Comparison of ENCODE assay signal across 1 cellular context in genomic region chr1:1782399-1783221, GRCh38.
A peak's percentile ranks its signal among the peaks of the same experiment; 100 is the strongest.
TF ChIP-seq lines count a peak whose summit lies in the region.

No MANE protein-coding gene starts in this region.

TF ChIP-seq in HepG2, 621 proteins besides CTCF, POLR2A, EP300 and RAD21 (continued from another document and continues in another):
- TF ChIP-seq ZNF281 (CRISPR knock-in tag; IDR thresholded peaks at IDR 0.05; ENCODE audit: borderline replicate concordance) (no peak), JUNB (CRISPR knock-in tag; IDR thresholded peaks at IDR 0.05; ENCODE audit: borderline replicate concordance) (no peak), PHF20 (CRISPR knock-in tag; IDR thresholded peaks at IDR 0.05) (peak; percentile 30; the same call in 1 of the 2 replicates), ARNT2 (CRISPR knock-in tag; IDR thresholded peaks at IDR 0.05; ENCODE audit: low read depth) (no peak), SMYD3 (CRISPR knock-in tag; IDR thresholded peaks at IDR 0.05) (0 out of 2 replicates have a peak, but pooled peaks have one; percentile 62), HNRNPLL (IDR thresholded peaks at IDR 0.05; ENCODE audit: low read depth, low read length, poor library complexity, severe bottlenecking) (peak; percentile 74), NR3C1 (CRISPR knock-in tag; IDR thresholded peaks at IDR 0.05) (no peak), ZNF878 (CRISPR knock-in tag; IDR thresholded peaks at IDR 0.05) (no peak), ZNF788 (CRISPR knock-in tag; IDR thresholded peaks at IDR 0.05; ENCODE audit: borderline replicate concordance) (peak; percentile 42; the same call in 1 of the 2 replicates), ZXDC (CRISPR knock-in tag; IDR thresholded peaks at IDR 0.05) (peak; percentile 78; the same call in 1 of the 2 replicates), ZSCAN31 (CRISPR knock-in tag; IDR thresholded peaks at IDR 0.05; ENCODE audit: low read depth) (peak; percentile 34; the same call in 1 of the 2 replicates), E2F1 (CRISPR knock-in tag; IDR thresholded peaks at IDR 0.05) (0 out of 2 replicates have a peak, but pooled peaks have one; percentile 54), ZSCAN9 (CRISPR knock-in tag; IDR thresholded peaks at IDR 0.05; ENCODE audit: borderline replicate concordance) (0 out of 2 replicates have a peak, but pooled peaks have one; percentile 13), GLI4 (CRISPR knock-in tag; IDR thresholded peaks at IDR 0.05; ENCODE audit: borderline replicate concordance) (peak; percentile 69; the same call in 1 of the 2 replicates), MEIS1 (CRISPR knock-in tag; IDR thresholded peaks at IDR 0.05; ENCODE audit: borderline replicate concordance) (peak; percentile 26; the same call in 1 of the 2 replicates), SIN3B (IDR thresholded peaks at IDR 0.05; ENCODE audit: low read length) (no peak), JUND (CRISPR knock-in tag; IDR thresholded peaks at IDR 0.05) (no peak), KLF11 (CRISPR knock-in tag; IDR thresholded peaks at IDR 0.05) (no peak), HMG20A (CRISPR knock-in tag; IDR thresholded peaks at IDR 0.05; ENCODE audit: borderline replicate concordance) (no peak), RFX1 (IDR thresholded peaks at IDR 0.05) (no peak), ZMAT3 (CRISPR knock-in tag; conservative IDR thresholded peaks at IDR 0.05) (no peak), ZNF430 (CRISPR knock-in tag; IDR thresholded peaks at IDR 0.05) (peak; percentile 42; the same call in 1 of the 2 replicates), GABPA (IDR thresholded peaks at IDR 0.05; ENCODE audit: low read depth, low read length) (no peak), GABPA (CRISPR knock-in tag; IDR thresholded peaks at IDR 0.05; ENCODE audit: low read depth) (peak; percentile 50; the same call in 1 of the 2 replicates), HNF1B (CRISPR knock-in tag; IDR thresholded peaks at IDR 0.05) (peak; percentile 27), ZNF598 (CRISPR knock-in tag; IDR thresholded peaks at IDR 0.05; ENCODE audit: borderline replicate concordance) (0 out of 2 replicates have a peak, but pooled peaks have one; percentile 27), GABPB1 (CRISPR knock-in tag; IDR thresholded peaks at IDR 0.05) (peak; percentile 83), CREM (IDR thresholded peaks at IDR 0.05) (no peak), CREM (CRISPR knock-in tag; IDR thresholded peaks at IDR 0.05) (no peak), MED1 (CRISPR knock-in tag; IDR thresholded peaks at IDR 0.05) (peak; percentile 33), FOXA1 (IDR thresholded peaks at IDR 0.05) (no peak), FOXA1 (CRISPR knock-in tag; IDR thresholded peaks at IDR 0.05) (peak; percentile 93)
- TF ChIP-seq, protein P1, sequence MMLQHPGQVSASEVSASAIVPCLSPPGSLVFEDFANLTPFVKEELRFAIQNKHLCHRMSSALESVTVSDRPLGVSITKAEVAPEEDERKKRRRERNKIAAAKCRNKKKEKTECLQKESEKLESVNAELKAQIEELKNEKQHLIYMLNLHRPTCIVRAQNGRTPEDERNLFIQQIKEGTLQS (CRISPR knock-in tag; IDR thresholded peaks at IDR 0.05): no peak
- TF ChIP-seq, protein P2, sequence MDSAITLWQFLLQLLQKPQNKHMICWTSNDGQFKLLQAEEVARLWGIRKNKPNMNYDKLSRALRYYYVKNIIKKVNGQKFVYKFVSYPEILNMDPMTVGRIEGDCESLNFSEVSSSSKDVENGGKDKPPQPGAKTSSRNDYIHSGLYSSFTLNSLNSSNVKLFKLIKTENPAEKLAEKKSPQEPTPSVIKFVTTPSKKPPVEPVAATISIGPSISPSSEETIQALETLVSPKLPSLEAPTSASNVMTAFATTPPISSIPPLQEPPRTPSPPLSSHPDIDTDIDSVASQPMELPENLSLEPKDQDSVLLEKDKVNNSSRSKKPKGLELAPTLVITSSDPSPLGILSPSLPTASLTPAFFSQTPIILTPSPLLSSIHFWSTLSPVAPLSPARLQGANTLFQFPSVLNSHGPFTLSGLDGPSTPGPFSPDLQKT (CRISPR knock-in tag; IDR thresholded peaks at IDR 0.05; ENCODE audit: borderline replicate concordance): no peak
- TF ChIP-seq, protein P3, sequence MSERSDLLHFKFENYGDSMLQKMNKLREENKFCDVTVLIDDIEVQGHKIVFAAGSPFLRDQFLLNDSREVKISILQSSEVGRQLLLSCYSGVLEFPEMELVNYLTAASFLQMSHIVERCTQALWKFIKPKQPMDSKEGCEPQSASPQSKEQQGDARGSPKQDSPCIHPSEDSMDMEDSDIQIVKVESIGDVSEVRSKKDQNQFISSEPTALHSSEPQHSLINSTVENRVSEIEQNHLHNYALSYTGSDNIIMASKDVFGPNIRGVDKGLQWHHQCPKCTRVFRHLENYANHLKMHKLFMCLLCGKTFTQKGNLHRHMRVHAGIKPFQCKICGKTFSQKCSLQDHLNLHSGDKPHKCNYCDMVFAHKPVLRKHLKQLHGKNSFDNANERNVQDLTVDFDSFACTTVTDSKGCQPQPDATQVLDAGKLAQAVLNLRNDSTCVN (CRISPR knock-in tag; IDR thresholded peaks at IDR 0.05; ENCODE audit: borderline replicate concordance): no peak
- TF ChIP-seq, protein P4, sequence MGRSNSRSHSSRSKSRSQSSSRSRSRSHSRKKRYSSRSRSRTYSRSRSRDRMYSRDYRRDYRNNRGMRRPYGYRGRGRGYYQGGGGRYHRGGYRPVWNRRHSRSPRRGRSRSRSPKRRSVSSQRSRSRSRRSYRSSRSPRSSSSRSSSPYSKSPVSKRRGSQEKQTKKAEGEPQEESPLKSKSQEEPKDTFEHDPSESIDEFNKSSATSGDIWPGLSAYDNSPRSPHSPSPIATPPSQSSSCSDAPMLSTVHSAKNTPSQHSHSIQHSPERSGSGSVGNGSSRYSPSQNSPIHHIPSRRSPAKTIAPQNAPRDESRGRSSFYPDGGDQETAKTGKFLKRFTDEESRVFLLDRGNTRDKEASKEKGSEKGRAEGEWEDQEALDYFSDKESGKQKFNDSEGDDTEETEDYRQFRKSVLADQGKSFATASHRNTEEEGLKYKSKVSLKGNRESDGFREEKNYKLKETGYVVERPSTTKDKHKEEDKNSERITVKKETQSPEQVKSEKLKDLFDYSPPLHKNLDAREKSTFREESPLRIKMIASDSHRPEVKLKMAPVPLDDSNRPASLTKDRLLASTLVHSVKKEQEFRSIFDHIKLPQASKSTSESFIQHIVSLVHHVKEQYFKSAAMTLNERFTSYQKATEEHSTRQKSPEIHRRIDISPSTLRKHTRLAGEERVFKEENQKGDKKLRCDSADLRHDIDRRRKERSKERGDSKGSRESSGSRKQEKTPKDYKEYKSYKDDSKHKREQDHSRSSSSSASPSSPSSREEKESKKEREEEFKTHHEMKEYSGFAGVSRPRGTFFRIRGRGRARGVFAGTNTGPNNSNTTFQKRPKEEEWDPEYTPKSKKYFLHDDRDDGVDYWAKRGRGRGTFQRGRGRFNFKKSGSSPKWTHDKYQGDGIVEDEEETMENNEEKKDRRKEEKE (IDR thresholded peaks at IDR 0.05): no peak
- TF ChIP-seq, protein P5, sequence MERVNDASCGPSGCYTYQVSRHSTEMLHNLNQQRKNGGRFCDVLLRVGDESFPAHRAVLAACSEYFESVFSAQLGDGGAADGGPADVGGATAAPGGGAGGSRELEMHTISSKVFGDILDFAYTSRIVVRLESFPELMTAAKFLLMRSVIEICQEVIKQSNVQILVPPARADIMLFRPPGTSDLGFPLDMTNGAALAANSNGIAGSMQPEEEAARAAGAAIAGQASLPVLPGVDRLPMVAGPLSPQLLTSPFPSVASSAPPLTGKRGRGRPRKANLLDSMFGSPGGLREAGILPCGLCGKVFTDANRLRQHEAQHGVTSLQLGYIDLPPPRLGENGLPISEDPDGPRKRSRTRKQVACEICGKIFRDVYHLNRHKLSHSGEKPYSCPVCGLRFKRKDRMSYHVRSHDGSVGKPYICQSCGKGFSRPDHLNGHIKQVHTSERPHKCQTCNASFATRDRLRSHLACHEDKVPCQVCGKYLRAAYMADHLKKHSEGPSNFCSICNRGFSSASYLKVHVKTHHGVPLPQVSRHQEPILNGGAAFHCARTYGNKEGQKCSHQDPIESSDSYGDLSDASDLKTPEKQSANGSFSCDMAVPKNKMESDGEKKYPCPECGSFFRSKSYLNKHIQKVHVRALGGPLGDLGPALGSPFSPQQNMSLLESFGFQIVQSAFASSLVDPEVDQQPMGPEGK (CRISPR knock-in tag; IDR thresholded peaks at IDR 0.05): peak; percentile 64
- TF ChIP-seq, protein P6, sequence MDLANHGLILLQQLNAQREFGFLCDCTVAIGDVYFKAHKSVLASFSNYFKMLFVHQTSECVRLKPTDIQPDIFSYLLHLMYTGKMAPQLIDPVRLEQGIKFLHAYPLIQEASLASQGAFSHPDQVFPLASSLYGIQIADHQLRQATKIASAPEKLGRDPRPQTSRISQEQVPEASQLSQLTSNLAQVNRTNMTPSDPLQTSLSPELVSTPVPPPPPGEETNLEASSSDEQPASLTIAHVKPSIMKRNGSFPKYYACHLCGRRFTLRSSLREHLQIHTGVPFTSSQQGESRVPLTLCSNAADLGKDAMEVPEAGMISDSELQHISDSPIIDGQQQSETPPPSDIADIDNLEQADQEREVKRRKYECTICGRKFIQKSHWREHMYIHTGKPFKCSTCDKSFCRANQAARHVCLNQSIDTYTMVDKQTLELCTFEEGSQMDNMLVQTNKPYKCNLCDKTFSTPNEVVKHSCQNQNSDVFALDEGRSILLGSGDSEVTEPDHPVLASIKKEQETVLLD (CRISPR knock-in tag; IDR thresholded peaks at IDR 0.05; ENCODE audit: low read depth): 0 out of 2 replicates have a peak, but pooled peaks have one; percentile 50
- TF ChIP-seq, protein P7, sequence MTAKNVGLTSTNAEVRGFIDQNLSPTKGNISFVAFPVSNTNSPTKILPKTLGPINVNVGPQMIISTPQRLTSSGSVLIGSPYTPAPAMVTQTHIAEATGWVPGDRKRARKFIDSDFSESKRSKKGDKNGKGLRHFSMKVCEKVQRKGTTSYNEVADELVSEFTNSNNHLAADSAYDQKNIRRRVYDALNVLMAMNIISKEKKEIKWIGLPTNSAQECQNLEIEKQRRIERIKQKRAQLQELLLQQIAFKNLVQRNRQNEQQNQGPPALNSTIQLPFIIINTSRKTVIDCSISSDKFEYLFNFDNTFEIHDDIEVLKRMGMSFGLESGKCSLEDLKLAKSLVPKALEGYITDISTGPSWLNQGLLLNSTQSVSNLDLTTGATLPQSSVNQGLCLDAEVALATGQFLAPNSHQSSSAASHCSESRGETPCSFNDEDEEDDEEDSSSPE (CRISPR knock-in tag; IDR thresholded peaks at IDR 0.05): peak; percentile 19; the same call in 1 of the 2 replicates
- TF ChIP-seq, protein P8, sequence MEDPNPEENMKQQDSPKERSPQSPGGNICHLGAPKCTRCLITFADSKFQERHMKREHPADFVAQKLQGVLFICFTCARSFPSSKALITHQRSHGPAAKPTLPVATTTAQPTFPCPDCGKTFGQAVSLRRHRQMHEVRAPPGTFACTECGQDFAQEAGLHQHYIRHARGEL (CRISPR knock-in tag; IDR thresholded peaks at IDR 0.05): no peak
